ENCODE assay signal across 9 cellular contexts in genomic region chr12:125187148-125187733, GRCh38. TPM values are rescaled to one million over a fixed set of nuclear protein-coding genes. Genes with fewer than 3 reads are reported as not detected.
DNase-seq lines count a peak whose midpoint lies in the region; ATAC-seq and TF ChIP-seq lines count a peak whose summit lies in the region.
"Had no signal": no experiment of that assay in that cellular context is flagged by ENCODE, and none has a peak within 500 bp of the region (broad histone marks: within the 10 kb centered on the region; RNA-seq: fewer than 3 reads in every experiment).

No MANE protein-coding gene starts in this region.

- H3K27ac ChIP-seq in HUES64 (ENCODE audit: low read depth, low read length) (no peak overlapping the region), mammary epithelial cell (ENCODE audit: insufficient read depth, low read depth, low read length) (no peak overlapping the region), temporal lobe (ENCODE audit: low read depth, low read length) (peak overlapping the region; percentile 27)

- no peak for ATAC-seq in activated CD4-positive, CD25-positive, alpha-beta regulatory T cell treated with anti-CD3 and anti-CD28 coated beads, Interleukin-2, amount 50 U/mL, for 24 hours
- ATAC-seq in HG03095 (IDR thresholded peaks at IDR 0.05; ENCODE audit: unreplicated experiment): no peak

- H3K27me3 ChIP-seq in HUES64 (ENCODE audit: insufficient read depth, low read length) (peaks cover 56% of the 10 kb centered on the region), mammary epithelial cell (ENCODE audit: insufficient read depth, low read length) (peaks cover 24% of the 10 kb centered on the region), kidney epithelial cell (ENCODE audit: control insufficient read depth, insufficient read depth, low read length) (peaks cover 69% of the 10 kb centered on the region)

- CTCF ChIA-PET in mammary epithelial cell (lab: Charles Lee; ENCODE audit: low non-redundant PET): no interaction called here

- H2AFZ ChIP-seq in mammary epithelial cell (ENCODE audit: low read depth, low read length): no peak overlapping the region

- DNase-seq in mammary epithelial cell (no peak), kidney epithelial cell (ENCODE audit: low read depth) (no peak), NCI-H2171 treated with DMSO at 0.1 percent for 48 hours (lab: John Stamatoyannopoulos, UW) (no peak), GDM1 (lab: John Stamatoyannopoulos, UW) (no peak)

- H3K9ac ChIP-seq in HUES64 (ENCODE audit: low read depth, low read length): peak overlapping the region; percentile 48
- H3K9ac ChIP-seq in mammary epithelial cell (ENCODE audit: insufficient read depth, low read length): no peak overlapping the region

- H3K4me2 ChIP-seq in mammary epithelial cell (ENCODE audit: insufficient read depth, low read depth, low read length): peak overlapping the region; percentile 77

- H3K4me3 ChIP-seq in HUES64 (ENCODE audit: low read length): peak overlapping the region; percentile 71
- peak overlapping the region in 2 of 3 experiments; percentile 18 to 28 for H3K4me3 ChIP-seq in mammary epithelial cell (replicated peaks in 1 of 3; ENCODE audit: insufficient read depth in 1 of 3, low read depth in 2 of 3, low read length in 3 of 3)
- H3K4me3 ChIP-seq in kidney epithelial cell (ENCODE audit: low read depth, low read length): peak overlapping the region; percentile 29

- H3K9me3 ChIP-seq in HUES64 (ENCODE audit: insufficient read depth, low read depth, low read length): no peaks in the 10 kb centered on the region
- no peaks in the 10 kb centered on the region for H3K9me3 ChIP-seq in mammary epithelial cell (replicated peaks; ENCODE audit: insufficient read depth, low read length)

- under 1% methylated on average over 41 of the region's 41 CpGs for WGBS in HUES64
- WGBS in mammary epithelial cell (ENCODE audit: low coverage, missing lambda C conversion rate): 3% methylated on average over 16 of the region's 41 CpGs

- TF ChIP-seq CTCF in mammary epithelial cell (conservative IDR thresholded peaks at IDR 0.05 in 1 of 2, IDR thresholded peaks at IDR 0.05 in 1 of 2; ENCODE audit: extremely low read depth in 1 of 2, insufficient read depth in 1 of 2, low read depth in 1 of 2, low read length in 2 of 2) (no peak), kidney epithelial cell (IDR thresholded peaks at IDR 0.05; ENCODE audit: insufficient read depth, low read length, poor library complexity, severe bottlenecking) (no peak)

- BruUV-seq in mammary epithelial cell (replicated peaks; lab: Mats Ljungman, UMichigan): no TSS peak

- H3K36me3 ChIP-seq in HUES64 (ENCODE audit: insufficient read depth, low read length) (no peaks in the 10 kb centered on the region), mammary epithelial cell (ENCODE audit: insufficient read depth, low read length) (no peaks in the 10 kb centered on the region), kidney epithelial cell (ENCODE audit: control insufficient read depth, insufficient read depth, low read length) (no peaks in the 10 kb centered on the region)

- dilution Hi-C loops in mammary epithelial cell (cut with HindIII; ENCODE audit: low sequenced_read_pairs): no loop called here

- H3K79me2 ChIP-seq in mammary epithelial cell (ENCODE audit: insufficient read depth, low read length): no peaks in the 10 kb centered on the region

- no peaks in the 10 kb centered on the region for H4K20me1 ChIP-seq in mammary epithelial cell (ENCODE audit: insufficient read depth, low read length)

- intact Hi-C loops in mammary epithelial cell (cut with micrococcal nuclease): loop anchor here (10.0 kb wide), 3 partner anchors 192 to 878 kb away; partner anchors contain the start of gene BRI3BP

- H3K4me1 ChIP-seq in HUES64 (ENCODE audit: insufficient read depth, low read length): peaks cover 40% of the 10 kb centered on the region
- H3K4me1 ChIP-seq in mammary epithelial cell (ENCODE audit: insufficient read depth, low read length): peaks cover 12% of the 10 kb centered on the region

- in situ Hi-C loops in mammary epithelial cell (cut with MboI; ENCODE audit: low sequenced_read_pairs in 2 of 2): no loop called here

RNA-seq across cellular contexts. Expression of gene TMEM132B, which starts 1.1 kb away (rescaled TPM):
- 26.2 TPM for polyA plus RNA-seq in HUES64 (2013, experiment 1 of 2)
- polyA plus RNA-seq in HUES64 (2013, experiment 2 of 2): 26.8 TPM
- total RNA-seq in mammary epithelial cell (under 1 TPM; under 0.01 to 0.71 TPM), kidney epithelial cell (0.07 and 0.17 TPM in 2 replicates), temporal lobe (58.0 TPM)
- polyA plus RNA-seq in mammary epithelial cell: 0.42 TPM
- polyA minus RNA-seq in mammary epithelial cell: 2.0 TPM
- total RNA-seq: T-helper 1 cell treated with Interleukin-12 subunit alpha and Interleukin-12 subunit beta and Interleukin-4 antibody, amounts not matched to agents 30 ng/mL and 1 ng/mL, for 36 hours had no signal

Comparison
In these comparisons a context has a peak if more than half of its experiments do, and no peak if none do; other contexts are left out.
1. RNA of gene TMEM132B, which starts 1.1 kb away (total RNA-seq): 58.0 TPM in temporal lobe (single experiment); under 0.01 to 0.71 TPM in mammary epithelial cell and 0.07 to 0.17 TPM in kidney epithelial cell; every median in the first group is over 10 times any median in the second.
2. Peak in every context shown above with its lines, with median percentiles within 50 percentile points of each other: H3K4me3 ChIP-seq.